14 cellular contexts compared by ENCODE assay signal in genomic region chr13:68810660-68811059, GRCh38.
DNase-seq lines count a peak whose midpoint lies in the region; ATAC-seq, FAIRE-seq and TF ChIP-seq lines count a peak whose summit lies in the region.
"Had no signal": no experiment of that assay in that cellular context is flagged by ENCODE, and none has a peak within 500 bp of the region (broad histone marks: within the 10 kb centered on the region; RNA-seq: fewer than 3 reads in every experiment).

No MANE protein-coding gene starts in this region.

- no peak for TF ChIP-seq POLR2A in GM12891 (IDR thresholded peaks at IDR 0.05; ENCODE audit: low read depth, low read length)

- TF ChIP-seq CTCF in GM10248 (IDR thresholded peaks at IDR 0.05; ENCODE audit: control extremely low read depth, extremely low read depth, low read depth, missing control alignments) (peak; percentile 14), LNCaP clone FGC (IDR thresholded peaks at IDR 0.05; ENCODE audit: control insufficient read depth, extremely low read depth, insufficient read depth) (0 out of 2 replicates have a peak, but pooled peaks have one; percentile 27), GM20000 (IDR thresholded peaks at IDR 0.05; ENCODE audit: extremely low read depth, missing control alignments) (no peak)

- peak; percentile 23 for ATAC-seq in left colon
- ATAC-seq: activated T-helper 17 cell treated with anti-CD3 and anti-CD28 coated beads, Interleukin-2, amount 50 U/mL, for 72 hours; heart left ventricle had no signal

- DNase-seq in GM10248 (ENCODE audit: extremely low spot score) (no peak), LNCaP clone FGC (ENCODE audit: low read depth) (no peak), SK-N-DZ (ENCODE audit: low spot score) (peak; percentile 7), left colon (no peak), GM20000 (ENCODE audit: low spot score) (no peak), GM12891 (ENCODE audit: insufficient read length, low spot score) (no peak), germinal center (ENCODE audit: low spot score) (no peak)
- DNase-seq: activated CD4-positive, alpha-beta T cell treated with anti-CD3 and anti-CD28 coated beads for 48 hours; heart left ventricle; HFFc6; NCI-H446 treated with DMSO at 0.1 percent for 48 hours had no signal

- POLR2A ChIA-PET in GM10248 (lab: Yijun Ruan, JAX), result no interaction called here

- CTCF ChIA-PET in GM10248 (lab: Yijun Ruan, JAX), result no interaction called here

- no peak for FAIRE-seq in GM12891 (lab: Jason Lieb, UNC)
- FAIRE-seq: bronchial epithelial cell, endometrium had no signal

- intact Hi-C loops in left colon (cut with DNase I, micrococcal nuclease), result no loop called here

- no peak overlapping the region for H3K4me3 ChIP-seq in LNCaP clone FGC (ENCODE audit: low read depth, low read length)
- H3K4me3 ChIP-seq: heart left ventricle had no signal

TF ChIP-seq in GM12891, 5 proteins besides CTCF, POLR2A, EP300 and RAD21:
- TF ChIP-seq POU2F2 (IDR thresholded peaks at IDR 0.05; ENCODE audit: low read depth, low read length) (no peak), SPI1 (IDR thresholded peaks at IDR 0.05; ENCODE audit: low read depth, low read length) (no peak), TAF1 (IDR thresholded peaks at IDR 0.05; ENCODE audit: low read depth, low read length) (no peak), PAX5 (IDR thresholded peaks at IDR 0.05; ENCODE audit: insufficient read depth, low read length, severe bottlenecking) (no peak), POLR2AphosphoS5 (IDR thresholded peaks at IDR 0.05; ENCODE audit: low read depth, low read length) (no peak)
